Comparison of ENCODE assay signal across 18 cellular contexts in the genomic region with DNA sequence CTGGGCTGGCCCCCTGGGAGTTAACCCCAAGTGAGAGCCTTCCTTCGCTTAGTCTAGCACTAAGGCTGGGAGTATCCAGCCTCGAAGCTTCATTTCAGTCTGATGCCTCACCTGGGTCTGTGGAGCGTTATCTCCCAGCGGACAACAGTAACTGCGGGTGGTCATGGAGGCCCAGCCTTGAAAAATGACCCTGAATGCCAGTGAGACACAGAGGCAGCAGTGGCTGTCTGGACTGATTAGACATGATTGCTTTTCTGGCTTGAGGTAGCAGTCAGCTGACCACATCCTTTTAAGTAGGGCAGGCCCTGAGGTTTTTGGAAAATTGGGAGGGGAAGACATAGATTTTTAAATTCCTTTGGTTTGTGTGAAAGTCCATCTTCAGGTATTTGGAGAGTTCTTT.
"Had no signal": no experiment of that assay in that cellular context is flagged by ENCODE, and none has a peak within 500 bp of the region (broad histone marks: within the 10 kb centered on the region; RNA-seq: fewer than 3 reads in every experiment).

No MANE protein-coding gene starts in this region.

- H3K27ac Mint-ChIP-seq: activated CD4-positive, alpha-beta memory T cell treated with anti-CD3 and anti-CD28 coated beads for 36 hours; activated naive CD8-positive, alpha-beta T cell; memory B cell; stimulated activated naive CD8-positive, alpha-beta T cell treated with anti-CD3 and anti-CD28 coated beads, Interleukin-15, Interleukin-2, amounts not matched to agents 100 ng/mL and 50 ng/mL, for 24 hours had no signal

- H3K27me3 Mint-ChIP-seq: memory B cell had no signal

- H3K4me1 Mint-ChIP-seq: memory B cell had no signal

- H3K27me3 ChIP-seq: vagina had no signal

- H3K9me3 ChIP-seq: gastroesophageal sphincter, left ventricle myocardium inferior, sigmoid colon, vagina had no signal

- H3K36me3 Mint-ChIP-seq: activated CD4-positive, alpha-beta memory T cell treated with anti-CD3 and anti-CD28 coated beads for 36 hours had no signal

- H3K4me3 ChIP-seq: gastroesophageal sphincter, left ventricle myocardium inferior, sigmoid colon, vagina had no signal

- H3K36me3 ChIP-seq: gastroesophageal sphincter, left ventricle myocardium inferior, sigmoid colon, vagina had no signal

- DNase-seq: activated CD4-positive, alpha-beta memory T cell treated with anti-CD3 and anti-CD28 coated beads for 36 hours; activated gamma-delta T cell; activated T-cell treated with anti-CD3 and anti-CD28 coated beads, Interleukin-2, amount 50 U/mL, for 48 hours; anterior cingulate cortex; caudate nucleus; effector memory CD4-positive, alpha-beta T cell; kidney; left ventricle myocardium inferior; occipital lobe; sigmoid colon; stimulated activated CD4-positive, alpha-beta T cell treated with anti-CD3 and anti-CD28 coated beads, Interleukin-4, amount 100 ng/mL, for 24 hours had no signal

- ATAC-seq: gastroesophageal sphincter had no signal

- H3K27ac ChIP-seq: gastroesophageal sphincter, left ventricle myocardium inferior, sigmoid colon, vagina, VCaP had no signal

- H3K4me3 Mint-ChIP-seq: activated CD4-positive, alpha-beta memory T cell treated with anti-CD3 and anti-CD28 coated beads for 36 hours; activated naive CD8-positive, alpha-beta T cell; memory B cell; nephron; stimulated activated naive CD8-positive, alpha-beta T cell treated with anti-CD3 and anti-CD28 coated beads, Interleukin-15, Interleukin-2, amounts not matched to agents 100 ng/mL and 50 ng/mL, for 24 hours had no signal

- H3K4me1 ChIP-seq: gastroesophageal sphincter, left ventricle myocardium inferior, sigmoid colon, vagina had no signal

- H3K9me3 Mint-ChIP-seq: activated CD4-positive, alpha-beta memory T cell treated with anti-CD3 and anti-CD28 coated beads for 36 hours; memory B cell; nephron; stimulated activated naive CD8-positive, alpha-beta T cell treated with anti-CD3 and anti-CD28 coated beads, Interleukin-15, Interleukin-2, amounts not matched to agents 100 ng/mL and 50 ng/mL, for 24 hours had no signal
